Comparison of ENCODE assay signal across 15 cellular contexts in genomic region chr7:155913311-155913710, GRCh38.
DNase-seq lines count a peak whose midpoint lies in the region; ATAC-seq and TF ChIP-seq lines count a peak whose summit lies in the region.
"Had no signal": no experiment of that assay in that cellular context is flagged by ENCODE, and none has a peak within 500 bp of the region (broad histone marks: within the 10 kb centered on the region; RNA-seq: fewer than 3 reads in every experiment).

No MANE protein-coding gene starts in this region.

- TF ChIP-seq CTCF in AG04450 (IDR thresholded peaks at IDR 0.05; ENCODE audit: low read depth, low read length): no peak
- TF ChIP-seq CTCF in left ventricle myocardium inferior (IDR thresholded peaks at IDR 0.05; ENCODE audit: borderline replicate concordance): no peak
- TF ChIP-seq CTCF in omental fat pad (IDR thresholded peaks at IDR 0.05): no peak

- intact Hi-C loops in left ventricle myocardium inferior (cut with micrococcal nuclease): no loop called here

- CTCF ChIA-PET in AG04450 (lab: Charles Lee): no interaction called here

- H3K27me3 ChIP-seq in AG04450 (ENCODE audit: control insufficient read depth, insufficient read depth, low read length): no peaks in the 10 kb centered on the region
- no peaks in the 10 kb centered on the region for H3K27me3 ChIP-seq in MG63
- peaks cover 17% of the 10 kb centered on the region for H3K27me3 ChIP-seq in left ventricle myocardium inferior (ENCODE audit: low read depth)
- H3K27me3 ChIP-seq: BLaER1 treated with 17β-estradiol and CSF1 and Interleukin-3, amounts not matched to agents 10 nM and 100 nM had no signal

- no peak overlapping the region for H3K4me3 ChIP-seq in AG04450 (ENCODE audit: low read depth, low read length)
- H3K4me3 ChIP-seq in MG63: no peak overlapping the region
- no peak overlapping the region for H3K4me3 ChIP-seq in left ventricle myocardium inferior
- H3K4me3 ChIP-seq: BLaER1 treated with 17β-estradiol and CSF1 and Interleukin-3, amounts not matched to agents 10 nM and 100 nM had no signal

- no peaks in the 10 kb centered on the region for H3K36me3 ChIP-seq in MG63
- no peaks in the 10 kb centered on the region for H3K36me3 ChIP-seq in left ventricle myocardium inferior
- H3K36me3 ChIP-seq: BLaER1 treated with 17β-estradiol and CSF1 and Interleukin-3, amounts not matched to agents 10 nM and 100 nM had no signal

- H3K27ac ChIP-seq in AG04450 (ENCODE audit: low read depth, low read length) (peak overlapping the region; percentile 11), temporal lobe (ENCODE audit: low read depth, low read length) (peak overlapping the region; percentile 52), left ventricle myocardium inferior (replicated peaks) (no peak overlapping the region)
- H3K27ac ChIP-seq: BLaER1 treated with 17β-estradiol and CSF1 and Interleukin-3, amounts not matched to agents 10 nM and 100 nM had no signal

- H3K9me3 ChIP-seq in AG04450 (ENCODE audit: control insufficient read depth, insufficient read depth, low read length) (peaks cover 65% of the 10 kb centered on the region), MG63 (no peaks in the 10 kb centered on the region), left ventricle myocardium inferior (replicated peaks) (peaks cover 41% of the 10 kb centered on the region)

- DNase-seq in AG04450 (ENCODE audit: low read depth, low spot score) (peak; percentile 10), MG63 (peak; percentile 6), mesenteric fat pad (ENCODE audit: low spot score) (peak; percentile 41), NCI-H1105 (lab: John Stamatoyannopoulos, UW) (no peak), left ventricle myocardium inferior (no peak), omental fat pad (ENCODE audit: low spot score) (no peak)
- DNase-seq: 8988T; Calu3; CD8-positive, alpha-beta T cell; DMS79 treated with DMSO at 0.1 percent for 48 hours; GF-D8; H9 had no signal

- no peaks in the 10 kb centered on the region for H3K4me1 ChIP-seq in left ventricle myocardium inferior
- H3K4me1 ChIP-seq: BLaER1 treated with 17β-estradiol and CSF1 and Interleukin-3, amounts not matched to agents 10 nM and 100 nM had no signal

- POLR2A ChIA-PET in AG04450 (lab: Yijun Ruan, JAX): no interaction called here

- ATAC-seq in omental fat pad (ENCODE audit: low FRiP score): no peak
- ATAC-seq: CD8-positive, alpha-beta T cell; HepG2 had no signal

Comparison
In these comparisons a context has a peak if more than half of its experiments do, and no peak if none do; other contexts are left out.
1. DNase-seq: peak in AG04450 (single experiment), MG63 (single experiment) and mesenteric fat pad (single experiment); none in NCI-H1105 (single experiment), left ventricle myocardium inferior (single experiment) and omental fat pad (single experiment).